19 cellular contexts compared by ENCODE assay signal in the genomic region with DNA sequence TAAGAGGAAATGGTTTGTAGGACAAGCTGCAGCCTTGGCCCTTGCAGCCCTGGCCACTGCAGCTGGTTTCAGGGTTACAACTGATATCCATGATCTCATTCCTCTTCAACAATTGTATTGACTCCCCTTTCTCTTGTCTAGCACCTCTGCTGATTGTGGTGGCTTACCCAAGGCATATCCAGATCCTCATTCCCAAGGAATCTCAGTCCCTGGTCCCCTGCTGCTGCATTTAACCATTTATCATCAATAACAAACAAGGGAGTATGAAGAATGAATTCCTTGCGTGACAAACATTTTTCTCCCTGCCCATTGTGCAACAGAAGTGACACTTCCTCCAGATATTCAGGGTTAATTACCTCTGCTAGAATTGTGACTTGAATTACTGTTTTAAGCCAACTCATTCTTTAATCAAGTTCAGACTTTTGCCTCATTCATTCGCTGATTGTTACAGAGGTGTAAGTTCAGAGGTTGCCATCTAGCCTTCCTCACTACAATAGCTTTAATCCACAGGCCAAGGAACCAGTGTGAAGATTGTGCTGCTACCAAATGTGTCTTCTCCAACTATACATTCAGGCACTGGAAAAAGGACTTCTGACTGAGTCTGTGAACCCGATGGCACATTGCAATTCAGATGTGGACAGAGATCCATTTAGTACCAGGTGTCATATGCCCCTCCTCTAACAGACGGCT.
DNase-seq lines count a peak whose midpoint lies in the region; ATAC-seq and TF ChIP-seq lines count a peak whose summit lies in the region.
"Had no signal": no experiment of that assay in that cellular context is flagged by ENCODE, and none has a peak within 500 bp of the region (broad histone marks: within the 10 kb centered on the region; RNA-seq: fewer than 3 reads in every experiment).

No MANE protein-coding gene starts in this region.

- TF ChIP-seq RAD21 in IMR-90 (IDR thresholded peaks at IDR 0.05; ENCODE audit: low read length), result no peak

- peak; percentile 27 for DNase-seq in Caki2 (ENCODE audit: low read depth)
- DNase-seq in IMR-90, result peak; percentile 33
- peak in 1 of 4 donors; percentile 16 for DNase-seq in body of pancreas
- DNase-seq in kidney tubule cell (ENCODE audit: low spot score), result peak; percentile 42
- DNase-seq in right atrium auricular region (ENCODE audit: low spot score), result no peak
- DNase-seq in NCI-H1105 treated with DMSO at 0.1 percent for 48 hours (lab: John Stamatoyannopoulos, UW), result no peak
- no peak for DNase-seq in activated CD4-positive, alpha-beta T cell treated with anti-CD3 and anti-CD28 coated beads, Interleukin-2, amount 50 U/mL, for 48 hours
- DNase-seq: activated CD4-positive, alpha-beta T cell treated with anti-CD3 and anti-CD28 coated beads, Interleukin-2, amount 50 U/mL, for 1 hour; C1 segment of cervical spinal cord; effector memory CD8-positive, alpha-beta T cell; GF-D8; H9; lower lobe of right lung; NCI-H1092 treated with DMSO at 0.1 percent for 48 hours; small intestine had no signal

- no peak overlapping the region; the same call in 1 of the 2 replicates for H3K9ac ChIP-seq in IMR-90 (ENCODE audit: low read depth, low read length)
- H3K9ac ChIP-seq: neural progenitor cell had no signal

- TF ChIP-seq CTCF in IMR-90 (conservative IDR thresholded peaks at IDR 0.05; ENCODE audit: low read depth, low read length) (no peak), body of pancreas (IDR thresholded peaks at IDR 0.05) (no peak), right atrium auricular region (IDR thresholded peaks at IDR 0.05) (no peak)

- H3K4me1 ChIP-seq in IMR-90 (ENCODE audit: control insufficient read depth, insufficient read depth, low read length) (peaks cover 12% of the 10 kb centered on the region), body of pancreas (peaks cover 7% of the 10 kb centered on the region), right atrium auricular region (no peaks in the 10 kb centered on the region)

- peaks cover 12% of the 10 kb centered on the region for H3K9me1 ChIP-seq in IMR-90 (ENCODE audit: insufficient read depth, low read length)

- H3K79me1 ChIP-seq in IMR-90 (ENCODE audit: low read depth in 1 of 2, low read length in 2 of 2), result no peaks in the 10 kb centered on the region

- peak overlapping the region; percentile 84 for H2BK20ac ChIP-seq in IMR-90 (ENCODE audit: low read depth, low read length)

- H2AK9ac ChIP-seq in IMR-90 (replicated peaks; ENCODE audit: low read depth, low read length, poor library complexity), result no peak overlapping the region

- peak overlapping the region; percentile 65 for H2BK5ac ChIP-seq in IMR-90 (ENCODE audit: low read depth, low read length, poor library complexity, severe bottlenecking)

- peak; percentile 57; the same call in 1 of the 2 replicates for ATAC-seq in IMR-90 (ENCODE audit: low read depth)
- ATAC-seq in body of pancreas, result peak; percentile 86
- ATAC-seq in HG02973 (IDR thresholded peaks at IDR 0.05; ENCODE audit: unreplicated experiment), result no peak
- ATAC-seq: activated T-helper 17 cell treated with anti-CD3 and anti-CD28 coated beads, Interleukin-2, amount 50 U/mL, for 72 hours; effector memory CD8-positive, alpha-beta T cell; lower lobe of right lung had no signal

- peak overlapping the region; percentile 86 for H3K4ac ChIP-seq in IMR-90 (ENCODE audit: low read depth, low read length)

- H2BK15ac ChIP-seq in IMR-90 (ENCODE audit: low read depth, low read length), result peak overlapping the region; percentile 91

- H3K4me2 ChIP-seq in IMR-90 (ENCODE audit: low read depth, low read length), result peak overlapping the region; percentile 49
- H3K4me2 ChIP-seq: neural progenitor cell had no signal

- H3K23ac ChIP-seq in IMR-90 (ENCODE audit: low read depth, low read length), result peak overlapping the region; percentile 75

- H3K18ac ChIP-seq in IMR-90 (ENCODE audit: low read depth, low read length), result peak overlapping the region; percentile 87

- BruUV-seq in IMR-90 (replicated peaks; lab: Mats Ljungman, UMichigan), result no TSS peak

- no peak for TF ChIP-seq POLR2A in IMR-90 (IDR thresholded peaks at IDR 0.05; ENCODE audit: low read depth, low read length)
- no peak for TF ChIP-seq POLR2A in body of pancreas (IDR thresholded peaks at IDR 0.05)

- H4K5ac ChIP-seq in IMR-90 (ENCODE audit: low read depth, low read length), result peak overlapping the region; percentile 70

- H2AFZ ChIP-seq in IMR-90 (replicated peaks; ENCODE audit: low read length, poor library complexity), result no peak overlapping the region
- H2AFZ ChIP-seq: neural progenitor cell had no signal

- peak overlapping the region; percentile 90 for H4K91ac ChIP-seq in IMR-90 (ENCODE audit: insufficient read depth, low read depth, low read length)

- no peaks in the 10 kb centered on the region for H3K9me3 ChIP-seq in IMR-90 (ENCODE audit: control insufficient read depth, insufficient read depth, low read length)
- no peaks in the 10 kb centered on the region for H3K9me3 ChIP-seq in body of pancreas
- no peaks in the 10 kb centered on the region for H3K9me3 ChIP-seq in right atrium auricular region
- H3K9me3 ChIP-seq: lower lobe of right lung had no signal

- CTCF ChIA-PET in IMR-90 (lab: Yijun Ruan, JAX), result interaction anchor here (0.6 kb wide), 1 partner anchor 84 kb away, joined by 4 read pairs; no protein-coding TSS in a partner anchor

- H4K8ac ChIP-seq in IMR-90 (ENCODE audit: low read depth in 2 of 2, low read length in 2 of 2), result peak overlapping the region; percentile 50 to 82

- dilution Hi-C loops in IMR-90 (cut with HindIII; ENCODE audit: low sequenced_read_pairs, unreplicated experiment), result no loop called here

- peak overlapping the region; percentile 13; the same call in 1 of the 2 replicates for H3K56ac ChIP-seq in IMR-90 (ENCODE audit: extremely low read depth, insufficient read depth, low read length)

- H3K27ac ChIP-seq in IMR-90 (ENCODE audit: insufficient read depth, low read length) (peak overlapping the region; percentile 19), body of pancreas (peak overlapping the region; percentile 2 to 72 (median 50)), right atrium auricular region (no peak overlapping the region)
- H3K27ac ChIP-seq: HL-60, lower lobe of right lung, neural progenitor cell had no signal

- POLR2A ChIA-PET in IMR-90 (lab: Charles Lee; ENCODE audit: unreplicated experiment), result no interaction called here

- 90% methylated on average over 1 of the region's 4 CpGs; no CpG with 5 or more reads in 1 of the 2 experiments for WGBS in IMR-90 (ENCODE audit: extremely low coverage in 2 of 2, insufficient read length in 1 of 2), 2 experiments
- WGBS in body of pancreas, 2 donors, result 55 to 60% methylated on average over 4 of the region's 4 CpGs

- H4K20me1 ChIP-seq in IMR-90 (ENCODE audit: insufficient read depth, low read length), result no peaks in the 10 kb centered on the region

- peak overlapping the region; percentile 86 for H2BK120ac ChIP-seq in IMR-90 (ENCODE audit: low read depth, low read length)

- H3K14ac ChIP-seq in IMR-90 (replicated peaks; ENCODE audit: low read depth, low read length), result peak overlapping the region; percentile 70

- in situ Hi-C loops in Caki2 (cut with HindIII; ENCODE audit: low pct_unique_long_range_greater_than_20kb, low sequenced_read_pairs) (no loop called here), IMR-90 (cut with MboI; ENCODE audit: low sequenced_read_pairs) (no loop called here)

- H3K4me3 ChIP-seq in IMR-90 (ENCODE audit: insufficient read depth, low read depth, low read length), result no peak overlapping the region
- no peak overlapping the region for H3K4me3 ChIP-seq in body of pancreas
- no peak overlapping the region for H3K4me3 ChIP-seq in right atrium auricular region
- H3K4me3 ChIP-seq: lower lobe of right lung, neural progenitor cell had no signal

- no peaks in the 10 kb centered on the region for H3K27me3 ChIP-seq in IMR-90 (ENCODE audit: control insufficient read depth, insufficient read depth, low read length)
- no peaks in the 10 kb centered on the region for H3K27me3 ChIP-seq in body of pancreas
- H3K27me3 ChIP-seq in right atrium auricular region, result no peaks in the 10 kb centered on the region
- H3K27me3 ChIP-seq: neural progenitor cell had no signal

- intact Hi-C loops in IMR-90 (cut with micrococcal nuclease), result loop anchor here (5.0 kb wide), 1 partner anchor 94 kb away; no protein-coding TSS in a partner anchor
- intact Hi-C loops in body of pancreas (cut with DNase I), result no loop called here

- H3K36me3 ChIP-seq in IMR-90 (ENCODE audit: control insufficient read depth, insufficient read depth, low read length) (no peaks in the 10 kb centered on the region), body of pancreas (replicated peaks in 1 of 2; ENCODE audit: insufficient read depth in 1 of 2, low read depth in 2 of 2) (no peaks in the 10 kb centered on the region), right atrium auricular region (no peaks in the 10 kb centered on the region)
- H3K36me3 ChIP-seq: lower lobe of right lung, neural progenitor cell had no signal

- H2AK5ac ChIP-seq in IMR-90 (ENCODE audit: low read depth, low read length), result peak overlapping the region; percentile 88

TF ChIP-seq in IMR-90, 13 proteins besides CTCF, POLR2A, EP300 and RAD21:
- TF ChIP-seq MXI1 (IDR thresholded peaks at IDR 0.05; ENCODE audit: borderline replicate concordance, low read depth, low read length), result no peak
- peak; percentile 86 for TF ChIP-seq CEBPB (IDR thresholded peaks at IDR 0.05; ENCODE audit: low read depth, low read length)
TF ChIP-seq in IMR-90: peak in this region for 1.

Comparison
In these comparisons a context has a peak if more than half of its experiments do, and no peak if none do; other contexts are left out.
1. DNase-seq: peak in Caki2 (single experiment), IMR-90 (single experiment) and kidney tubule cell (single experiment); none in right atrium auricular region (single experiment), NCI-H1105 treated with DMSO at 0.1 percent for 48 hours (single experiment) and activated CD4-positive, alpha-beta T cell treated with anti-CD3 and anti-CD28 coated beads, Interleukin-2, amount 50 U/mL, for 48 hours (0 of 2).
2. H3K27ac ChIP-seq: peak in IMR-90 (single experiment) and body of pancreas (4 of 4); none in right atrium auricular region (0 of 2).